25 cellular contexts compared by ENCODE assay signal in genomic region chr4:157242871-157243270, GRCh38. TPM values are rescaled to one million over a fixed set of nuclear protein-coding genes. Genes with fewer than 3 reads are reported as not detected.
"Had no signal": no experiment of that assay in that cellular context is flagged by ENCODE, and none has a peak within 500 bp of the region (broad histone marks: within the 10 kb centered on the region; RNA-seq: fewer than 3 reads in every experiment).

No MANE protein-coding gene starts in this region.

- H3K4me1 ChIP-seq: adrenal gland, breast epithelium had no signal

- H3K4me3 Mint-ChIP-seq: activated CD8-positive, alpha-beta T cell treated with anti-CD3 and anti-CD28 coated beads for 36 hours; activated naive CD8-positive, alpha-beta T cell treated with anti-CD3 and anti-CD28 coated beads, Interleukin-2, amount 10 ng/mL, durations not matched to agents 7 days and 5 days; IgD-negative memory B cell; T-helper 1 cell treated with Interleukin-12 subunit alpha and Interleukin-12 subunit beta and Interleukin-4 antibody, amounts not matched to agents 30 μg/mL and 1 μg/mL, for 36 hours had no signal

- H3K9me3 Mint-ChIP-seq: activated naive CD8-positive, alpha-beta T cell treated with anti-CD3 and anti-CD28 coated beads, Interleukin-2, amount 10 ng/mL, durations not matched to agents 7 days and 5 days; T-helper 1 cell treated with Interleukin-12 subunit alpha and Interleukin-12 subunit beta and Interleukin-4 antibody, amounts not matched to agents 30 μg/mL and 1 μg/mL, for 36 hours had no signal

- H3K27ac Mint-ChIP-seq: activated CD8-positive, alpha-beta T cell treated with anti-CD3 and anti-CD28 coated beads for 36 hours; activated naive CD8-positive, alpha-beta T cell treated with anti-CD3 and anti-CD28 coated beads, Interleukin-2, amount 10 ng/mL, durations not matched to agents 7 days and 5 days; T-helper 1 cell treated with Interleukin-12 subunit alpha and Interleukin-12 subunit beta and Interleukin-4 antibody, amounts not matched to agents 30 μg/mL and 1 μg/mL, for 36 hours had no signal

- H3K36me3 ChIP-seq: adrenal gland, breast epithelium had no signal

- H3K27ac ChIP-seq: adrenal gland, breast epithelium had no signal

- H3K4me1 Mint-ChIP-seq: activated naive CD8-positive, alpha-beta T cell treated with anti-CD3 and anti-CD28 coated beads, Interleukin-2, amount 10 ng/mL, durations not matched to agents 7 days and 5 days; IgD-negative memory B cell had no signal

- H3K36me3 Mint-ChIP-seq: activated naive CD8-positive, alpha-beta T cell treated with anti-CD3 and anti-CD28 coated beads, Interleukin-2, amount 10 ng/mL, durations not matched to agents 7 days and 5 days; IgD-negative memory B cell had no signal

- ATAC-seq: activated CD4-positive, CD25-positive, alpha-beta regulatory T cell treated with anti-CD3 and anti-CD28 coated beads, Interleukin-2, amount 50 U/mL, for 24 hours; activated CD8-positive, alpha-beta T cell treated with anti-CD3 and anti-CD28 coated beads for 36 hours; PC-3 had no signal

- H3K4me3 ChIP-seq: adrenal gland, breast epithelium had no signal

- H3K9me3 ChIP-seq: adrenal gland, breast epithelium had no signal

- H3K27me3 ChIP-seq: adrenal gland, breast epithelium had no signal

- H3K27me3 Mint-ChIP-seq: activated CD8-positive, alpha-beta T cell treated with anti-CD3 and anti-CD28 coated beads for 36 hours; activated naive CD8-positive, alpha-beta T cell treated with anti-CD3 and anti-CD28 coated beads, Interleukin-2, amount 10 ng/mL, durations not matched to agents 7 days and 5 days; IgD-negative memory B cell had no signal

- DNase-seq: activated CD4-positive, alpha-beta T cell treated with anti-CD3 and anti-CD28 coated beads for 4 hours; activated CD8-positive, alpha-beta memory T cell treated with anti-CD3 and anti-CD28 coated beads, Interleukin-2, amount 50 U/mL, for 48 hours; activated CD8-positive, alpha-beta T cell treated with anti-CD3 and anti-CD28 coated beads for 36 hours; activated naive CD4-positive, alpha-beta T cell treated with anti-CD3 and anti-CD28 coated beads, Interleukin-2, amount 50 U/mL, for 16 hours; activated naive CD8-positive, alpha-beta T cell treated with anti-CD3 and anti-CD28 coated beads, Interleukin-2, amount 10 ng/mL, durations not matched to agents 7 days and 5 days; activated T-cell treated with anti-CD3 and anti-CD28 coated beads, Interleukin-2, amount 50 U/mL, for 1 hour; adrenal gland; aorta; central memory CD4-positive, alpha-beta T cell; KG1; NCI-H1048; NCI-H1694; NCI-H2029 treated with DMSO at 0.1 percent for 48 hours; NCI-H2171; NCI-H345; NCI-H510A; NCI-H526 treated with DMSO at 0.1 percent for 48 hours; PC-3; SHP77 had no signal

RNA-seq across cellular contexts. Expression of gene GRIA2, which starts 22.3 kb away (rescaled TPM):
- total RNA-seq: activated CD8-positive, alpha-beta T cell treated with anti-CD3 and anti-CD28 coated beads for 36 hours; activated naive CD8-positive, alpha-beta T cell treated with anti-CD3 and anti-CD28 coated beads, Interleukin-2, amount 10 ng/mL, durations not matched to agents 7 days and 5 days; LHCN-M2; M059J; PC-3 had no signal
